14 cellular contexts compared by ENCODE assay signal in genomic region chr10:110773693-110774068, GRCh38.
DNase-seq lines count a peak whose midpoint lies in the region; ATAC-seq and TF ChIP-seq lines count a peak whose summit lies in the region.
"Had no signal": no experiment of that assay in that cellular context is flagged by ENCODE, and none has a peak within 500 bp of the region (broad histone marks: within the 10 kb centered on the region; RNA-seq: fewer than 3 reads in every experiment).

No MANE protein-coding gene starts in this region.

- TF ChIP-seq CTCF in suprapubic skin (IDR thresholded peaks at IDR 0.05) (no peak), mucosa of descending colon (IDR thresholded peaks at IDR 0.05) (no peak)

- H3K36me3 ChIP-seq in SJSA1 = no peaks in the 10 kb centered on the region
- no peaks in the 10 kb centered on the region for H3K36me3 ChIP-seq in suprapubic skin
- no peaks in the 10 kb centered on the region for H3K36me3 ChIP-seq in mucosa of descending colon (ENCODE audit: low read depth)
- H3K36me3 ChIP-seq: BLaER1 had no signal

- WGBS in right cardiac atrium = 68% methylated on average over 7 of the region's 7 CpGs
- 84% methylated on average over 7 of the region's 7 CpGs for WGBS in suprapubic skin

- H3K4me3 ChIP-seq in right cardiac atrium (ENCODE audit: low read length) = no peak overlapping the region
- no peak overlapping the region for H3K4me3 ChIP-seq in SJSA1
- H3K4me3 ChIP-seq in suprapubic skin = no peak overlapping the region
- no peak overlapping the region for H3K4me3 ChIP-seq in mucosa of descending colon
- H3K4me3 ChIP-seq: BLaER1 had no signal

- H3K9me3 Mint-ChIP-seq in central memory CD8-positive, alpha-beta T cell = no peaks in the 10 kb centered on the region

- ATAC-seq in right cardiac atrium (no peak), mucosa of descending colon (no peak), GM18909 (IDR thresholded peaks at IDR 0.05; ENCODE audit: poor library complexity, unreplicated experiment) (no peak)
- ATAC-seq in central memory CD8-positive, alpha-beta T cell (replicated peaks; ENCODE audit: extremely low read depth, poor library complexity, severe bottlenecking) = no peak

- H3K27me3 ChIP-seq in right cardiac atrium (ENCODE audit: control insufficient read depth, insufficient read depth) (no peaks in the 10 kb centered on the region), SJSA1 (replicated peaks) (no peaks in the 10 kb centered on the region), suprapubic skin (no peaks in the 10 kb centered on the region)
- H3K27me3 ChIP-seq: BLaER1 had no signal

- H3K9me3 ChIP-seq in right cardiac atrium (ENCODE audit: control insufficient read depth, low read length) = no peaks in the 10 kb centered on the region
- H3K9me3 ChIP-seq in SJSA1 (replicated peaks) = no peaks in the 10 kb centered on the region
- H3K9me3 ChIP-seq in suprapubic skin = no peaks in the 10 kb centered on the region
- H3K9me3 ChIP-seq in mucosa of descending colon = no peaks in the 10 kb centered on the region
- H3K9me3 ChIP-seq: BLaER1 had no signal

- TF ChIP-seq POLR2A in suprapubic skin (IDR thresholded peaks at IDR 0.05) = no peak

- intact Hi-C loops in right cardiac atrium (cut with DNase I) = no loop called here
- intact Hi-C loops in cardiac septum (cut with DNase I) = no loop called here
- intact Hi-C loops in mucosa of descending colon (cut with DNase I, micrococcal nuclease) = no loop called here

- H3K4me1 ChIP-seq in right cardiac atrium (ENCODE audit: control insufficient read depth, insufficient read depth, low read length) = peaks cover 6% of the 10 kb centered on the region
- H3K4me1 ChIP-seq in SJSA1 (replicated peaks) = peaks cover 23% of the 10 kb centered on the region
- H3K4me1 ChIP-seq in suprapubic skin = peaks cover 17% of the 10 kb centered on the region
- peaks cover 10% of the 10 kb centered on the region for H3K4me1 ChIP-seq in mucosa of descending colon (ENCODE audit: low read depth)
- H3K4me1 ChIP-seq: BLaER1 had no signal

- H3K4me3 Mint-ChIP-seq in central memory CD8-positive, alpha-beta T cell = no peak overlapping the region

- no peaks in the 10 kb centered on the region for H3K36me3 Mint-ChIP-seq in central memory CD8-positive, alpha-beta T cell (ENCODE audit: insufficient read depth)

- peak overlapping the region; percentile 9 for H3K27ac ChIP-seq in right cardiac atrium (ENCODE audit: low read length)
- H3K27ac ChIP-seq in SJSA1 = peak overlapping the region; percentile 75
- peak overlapping the region; percentile 52 for H3K27ac ChIP-seq in suprapubic skin
- H3K27ac ChIP-seq: BLaER1 had no signal

- peak overlapping the region; percentile 23 for H3K27ac Mint-ChIP-seq in central memory CD8-positive, alpha-beta T cell (ENCODE audit: low read depth)

- DNase-seq in right cardiac atrium (no peak), cardiac septum (ENCODE audit: low spot score) (no peak), SJSA1 (ENCODE audit: low read depth in 1 of 2, low spot score in 2 of 2) (no peak), suprapubic skin (ENCODE audit: low spot score in 2 of 2) (no peak), mucosa of descending colon (no peak), NAMALWA (ENCODE audit: low spot score) (no peak)
- DNase-seq in central memory CD8-positive, alpha-beta T cell (ENCODE audit: low spot score in 2 of 2) = no peak
- DNase-seq: anterior cingulate cortex, Kasumi-1, NCI-H1694 treated with DMSO at 0.1 percent for 48 hours, NCI-H774, retina had no signal

- no peaks in the 10 kb centered on the region for H3K27me3 Mint-ChIP-seq in central memory CD8-positive, alpha-beta T cell

- peaks cover 13% of the 10 kb centered on the region for H3K4me1 Mint-ChIP-seq in central memory CD8-positive, alpha-beta T cell

- TF ChIP-seq EP300 in suprapubic skin (IDR thresholded peaks at IDR 0.05) = no peak

Comparison
In these comparisons a context has a peak if more than half of its experiments do, and no peak if none do; other contexts are left out.
1. H3K27ac ChIP-seq: peak in every context shown above with its lines; median percentile 75 in SJSA1; 52 in suprapubic skin; 9 in right cardiac atrium.